In genomic region chr16:83851473-83851872, GRCh38 we compare ENCODE assay signal across 1 cellular context.
TF ChIP-seq lines count a peak whose summit lies in the region.

No MANE protein-coding gene starts in this region.

TF ChIP-seq in WTC11, 78 proteins besides CTCF, POLR2A, EP300 and RAD21 (continued from another document):
- no peak for TF ChIP-seq ARID4B (CRISPR knock-in tag; IDR thresholded peaks at IDR 0.05; ENCODE audit: borderline replicate concordance)
- TF ChIP-seq TEAD1 (CRISPR knock-in tag; IDR thresholded peaks at IDR 0.05) = no peak
- no peak for TF ChIP-seq E2F1 (CRISPR knock-in tag; IDR thresholded peaks at IDR 0.05)
